ENCODE assay signal across 1 cellular context in genomic region chr7:73773700-73774517, GRCh38.
TF ChIP-seq lines count a peak whose summit lies in the region.

No MANE protein-coding gene starts in this region.

TF ChIP-seq in HepG2, 621 proteins besides CTCF, POLR2A, EP300 and RAD21 (continued from another document):
- TF ChIP-seq PAXIP1 (CRISPR knock-in tag; conservative IDR thresholded peaks at IDR 0.05) (peak; percentile 76), ZFP37 (CRISPR knock-in tag; IDR thresholded peaks at IDR 0.05; ENCODE audit: borderline replicate concordance) (no peak), ZBTB20 (CRISPR knock-in tag; IDR thresholded peaks at IDR 0.05; ENCODE audit: borderline replicate concordance, low read depth) (no peak), ZNF737 (CRISPR knock-in tag; IDR thresholded peaks at IDR 0.05; ENCODE audit: borderline replicate concordance) (no peak), ZNF335 (CRISPR knock-in tag; IDR thresholded peaks at IDR 0.05) (no peak), MTA1 (CRISPR knock-in tag; IDR thresholded peaks at IDR 0.05; ENCODE audit: borderline replicate concordance) (0 out of 2 replicates have a peak, but pooled peaks have one; percentile 28), ZBTB21 (CRISPR knock-in tag; IDR thresholded peaks at IDR 0.05) (no peak), GMEB2 (CRISPR knock-in tag; IDR thresholded peaks at IDR 0.05; ENCODE audit: low read depth) (no peak), GFI1 (CRISPR knock-in tag; IDR thresholded peaks at IDR 0.05; ENCODE audit: borderline replicate concordance) (0 out of 2 replicates have a peak, but pooled peaks have one; percentile 15), ZMYM3 (CRISPR knock-in tag; IDR thresholded peaks at IDR 0.05) (peak; percentile 63; the same call in 1 of the 2 replicates), SRSF4 (IDR thresholded peaks at IDR 0.05; ENCODE audit: low read depth, low read length, poor library complexity, severe bottlenecking) (no peak), RNF219 (CRISPR knock-in tag; IDR thresholded peaks at IDR 0.05) (no peak), HOXA9 (CRISPR knock-in tag; IDR thresholded peaks at IDR 0.05; ENCODE audit: borderline replicate concordance) (no peak), FOXP1 (IDR thresholded peaks at IDR 0.05) (no peak), FOXP1 (CRISPR knock-in tag; IDR thresholded peaks at IDR 0.05) (no peak), FOXA3 (CRISPR knock-in tag; IDR thresholded peaks at IDR 0.05) (0 out of 2 replicates have a peak, but pooled peaks have one; percentile 17), ZNF768 (CRISPR knock-in tag; IDR thresholded peaks at IDR 0.05) (no peak), E2F1 (CRISPR knock-in tag; IDR thresholded peaks at IDR 0.05) (no peak), HNRNPL (IDR thresholded peaks at IDR 0.05; ENCODE audit: low read depth, low read length) (0 out of 2 replicates have a peak, but pooled peaks have one; percentile 28), SIX1 (CRISPR knock-in tag; IDR thresholded peaks at IDR 0.05; ENCODE audit: borderline replicate concordance) (no peak), HNRNPK (IDR thresholded peaks at IDR 0.05; ENCODE audit: low read depth, low read length, poor library complexity, severe bottlenecking) (no peak)
- TF ChIP-seq, protein P1, sequence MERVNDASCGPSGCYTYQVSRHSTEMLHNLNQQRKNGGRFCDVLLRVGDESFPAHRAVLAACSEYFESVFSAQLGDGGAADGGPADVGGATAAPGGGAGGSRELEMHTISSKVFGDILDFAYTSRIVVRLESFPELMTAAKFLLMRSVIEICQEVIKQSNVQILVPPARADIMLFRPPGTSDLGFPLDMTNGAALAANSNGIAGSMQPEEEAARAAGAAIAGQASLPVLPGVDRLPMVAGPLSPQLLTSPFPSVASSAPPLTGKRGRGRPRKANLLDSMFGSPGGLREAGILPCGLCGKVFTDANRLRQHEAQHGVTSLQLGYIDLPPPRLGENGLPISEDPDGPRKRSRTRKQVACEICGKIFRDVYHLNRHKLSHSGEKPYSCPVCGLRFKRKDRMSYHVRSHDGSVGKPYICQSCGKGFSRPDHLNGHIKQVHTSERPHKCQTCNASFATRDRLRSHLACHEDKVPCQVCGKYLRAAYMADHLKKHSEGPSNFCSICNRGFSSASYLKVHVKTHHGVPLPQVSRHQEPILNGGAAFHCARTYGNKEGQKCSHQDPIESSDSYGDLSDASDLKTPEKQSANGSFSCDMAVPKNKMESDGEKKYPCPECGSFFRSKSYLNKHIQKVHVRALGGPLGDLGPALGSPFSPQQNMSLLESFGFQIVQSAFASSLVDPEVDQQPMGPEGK (CRISPR knock-in tag; IDR thresholded peaks at IDR 0.05): 0 out of 2 replicates have a peak, but pooled peaks have one; percentile 37
- TF ChIP-seq, protein P2, sequence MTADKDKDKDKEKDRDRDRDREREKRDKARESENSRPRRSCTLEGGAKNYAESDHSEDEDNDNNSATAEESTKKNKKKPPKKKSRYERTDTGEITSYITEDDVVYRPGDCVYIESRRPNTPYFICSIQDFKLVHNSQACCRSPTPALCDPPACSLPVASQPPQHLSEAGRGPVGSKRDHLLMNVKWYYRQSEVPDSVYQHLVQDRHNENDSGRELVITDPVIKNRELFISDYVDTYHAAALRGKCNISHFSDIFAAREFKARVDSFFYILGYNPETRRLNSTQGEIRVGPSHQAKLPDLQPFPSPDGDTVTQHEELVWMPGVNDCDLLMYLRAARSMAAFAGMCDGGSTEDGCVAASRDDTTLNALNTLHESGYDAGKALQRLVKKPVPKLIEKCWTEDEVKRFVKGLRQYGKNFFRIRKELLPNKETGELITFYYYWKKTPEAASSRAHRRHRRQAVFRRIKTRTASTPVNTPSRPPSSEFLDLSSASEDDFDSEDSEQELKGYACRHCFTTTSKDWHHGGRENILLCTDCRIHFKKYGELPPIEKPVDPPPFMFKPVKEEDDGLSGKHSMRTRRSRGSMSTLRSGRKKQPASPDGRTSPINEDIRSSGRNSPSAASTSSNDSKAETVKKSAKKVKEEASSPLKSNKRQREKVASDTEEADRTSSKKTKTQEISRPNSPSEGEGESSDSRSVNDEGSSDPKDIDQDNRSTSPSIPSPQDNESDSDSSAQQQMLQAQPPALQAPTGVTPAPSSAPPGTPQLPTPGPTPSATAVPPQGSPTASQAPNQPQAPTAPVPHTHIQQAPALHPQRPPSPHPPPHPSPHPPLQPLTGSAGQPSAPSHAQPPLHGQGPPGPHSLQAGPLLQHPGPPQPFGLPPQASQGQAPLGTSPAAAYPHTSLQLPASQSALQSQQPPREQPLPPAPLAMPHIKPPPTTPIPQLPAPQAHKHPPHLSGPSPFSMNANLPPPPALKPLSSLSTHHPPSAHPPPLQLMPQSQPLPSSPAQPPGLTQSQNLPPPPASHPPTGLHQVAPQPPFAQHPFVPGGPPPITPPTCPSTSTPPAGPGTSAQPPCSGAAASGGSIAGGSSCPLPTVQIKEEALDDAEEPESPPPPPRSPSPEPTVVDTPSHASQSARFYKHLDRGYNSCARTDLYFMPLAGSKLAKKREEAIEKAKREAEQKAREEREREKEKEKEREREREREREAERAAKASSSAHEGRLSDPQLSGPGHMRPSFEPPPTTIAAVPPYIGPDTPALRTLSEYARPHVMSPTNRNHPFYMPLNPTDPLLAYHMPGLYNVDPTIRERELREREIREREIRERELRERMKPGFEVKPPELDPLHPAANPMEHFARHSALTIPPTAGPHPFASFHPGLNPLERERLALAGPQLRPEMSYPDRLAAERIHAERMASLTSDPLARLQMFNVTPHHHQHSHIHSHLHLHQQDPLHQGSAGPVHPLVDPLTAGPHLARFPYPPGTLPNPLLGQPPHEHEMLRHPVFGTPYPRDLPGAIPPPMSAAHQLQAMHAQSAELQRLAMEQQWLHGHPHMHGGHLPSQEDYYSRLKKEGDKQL (CRISPR knock-in tag; IDR thresholded peaks at IDR 0.05; ENCODE audit: low read depth): no peak
- TF ChIP-seq, protein P3, sequence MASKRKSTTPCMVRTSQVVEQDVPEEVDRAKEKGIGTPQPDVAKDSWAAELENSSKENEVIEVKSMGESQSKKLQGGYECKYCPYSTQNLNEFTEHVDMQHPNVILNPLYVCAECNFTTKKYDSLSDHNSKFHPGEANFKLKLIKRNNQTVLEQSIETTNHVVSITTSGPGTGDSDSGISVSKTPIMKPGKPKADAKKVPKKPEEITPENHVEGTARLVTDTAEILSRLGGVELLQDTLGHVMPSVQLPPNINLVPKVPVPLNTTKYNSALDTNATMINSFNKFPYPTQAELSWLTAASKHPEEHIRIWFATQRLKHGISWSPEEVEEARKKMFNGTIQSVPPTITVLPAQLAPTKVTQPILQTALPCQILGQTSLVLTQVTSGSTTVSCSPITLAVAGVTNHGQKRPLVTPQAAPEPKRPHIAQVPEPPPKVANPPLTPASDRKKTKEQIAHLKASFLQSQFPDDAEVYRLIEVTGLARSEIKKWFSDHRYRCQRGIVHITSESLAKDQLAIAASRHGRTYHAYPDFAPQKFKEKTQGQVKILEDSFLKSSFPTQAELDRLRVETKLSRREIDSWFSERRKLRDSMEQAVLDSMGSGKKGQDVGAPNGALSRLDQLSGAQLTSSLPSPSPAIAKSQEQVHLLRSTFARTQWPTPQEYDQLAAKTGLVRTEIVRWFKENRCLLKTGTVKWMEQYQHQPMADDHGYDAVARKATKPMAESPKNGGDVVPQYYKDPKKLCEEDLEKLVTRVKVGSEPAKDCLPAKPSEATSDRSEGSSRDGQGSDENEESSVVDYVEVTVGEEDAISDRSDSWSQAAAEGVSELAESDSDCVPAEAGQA (IDR thresholded peaks at IDR 0.05; ENCODE audit: low read depth): no peak
- TF ChIP-seq, protein P3 (CRISPR knock-in tag; IDR thresholded peaks at IDR 0.05; ENCODE audit: borderline replicate concordance): no peak
- TF ChIP-seq, protein P4, sequence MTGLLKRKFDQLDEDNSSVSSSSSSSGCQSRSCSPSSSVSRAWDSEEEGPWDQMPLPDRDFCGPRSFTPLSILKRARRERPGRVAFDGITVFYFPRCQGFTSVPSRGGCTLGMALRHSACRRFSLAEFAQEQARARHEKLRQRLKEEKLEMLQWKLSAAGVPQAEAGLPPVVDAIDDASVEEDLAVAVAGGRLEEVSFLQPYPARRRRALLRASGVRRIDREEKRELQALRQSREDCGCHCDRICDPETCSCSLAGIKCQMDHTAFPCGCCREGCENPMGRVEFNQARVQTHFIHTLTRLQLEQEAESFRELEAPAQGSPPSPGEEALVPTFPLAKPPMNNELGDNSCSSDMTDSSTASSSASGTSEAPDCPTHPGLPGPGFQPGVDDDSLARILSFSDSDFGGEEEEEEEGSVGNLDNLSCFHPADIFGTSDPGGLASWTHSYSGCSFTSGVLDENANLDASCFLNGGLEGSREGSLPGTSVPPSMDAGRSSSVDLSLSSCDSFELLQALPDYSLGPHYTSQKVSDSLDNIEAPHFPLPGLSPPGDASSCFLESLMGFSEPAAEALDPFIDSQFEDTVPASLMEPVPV (CRISPR knock-in tag; IDR thresholded peaks at IDR 0.05): no peak
